9 cellular contexts compared by ENCODE assay signal in genomic region chr10:77586719-77587423, GRCh38. TPM values are rescaled to one million over a fixed set of nuclear protein-coding genes. Genes with fewer than 3 reads are reported as not detected.
DNase-seq lines count a peak whose midpoint lies in the region; ATAC-seq and TF ChIP-seq lines count a peak whose summit lies in the region.
"Had no signal": no experiment of that assay in that cellular context is flagged by ENCODE, and none has a peak within 500 bp of the region (broad histone marks: within the 10 kb centered on the region; RNA-seq: fewer than 3 reads in every experiment).

No MANE protein-coding gene starts in this region.

- no peak for TF ChIP-seq CTCF in A673 (conservative IDR thresholded peaks at IDR 0.05; ENCODE audit: low read depth, low read length)

- no TSS peak for BruUV-seq in A673 (replicated peaks; lab: Mats Ljungman, UMichigan)

- H3K9me3 Mint-ChIP-seq in activated CD4-positive, alpha-beta memory T cell treated with anti-CD3 and anti-CD28 coated beads, Interleukin-2, amount 10 ng/mL, durations not matched to agents 7 days and 5 days = no peaks in the 10 kb centered on the region
- no peaks in the 10 kb centered on the region for H3K9me3 Mint-ChIP-seq in activated CD8-positive, alpha-beta memory T cell treated with anti-CD3 and anti-CD28 coated beads, Interleukin-2, amount 10 ng/mL, durations not matched to agents 7 days and 5 days (ENCODE audit: low read depth)

- H3K27ac Mint-ChIP-seq in activated CD4-positive, alpha-beta memory T cell treated with anti-CD3 and anti-CD28 coated beads, Interleukin-2, amount 10 ng/mL, durations not matched to agents 7 days and 5 days = no peak overlapping the region
- no peak overlapping the region for H3K27ac Mint-ChIP-seq in activated CD8-positive, alpha-beta memory T cell treated with anti-CD3 and anti-CD28 coated beads, Interleukin-2, amount 10 ng/mL, durations not matched to agents 7 days and 5 days

- no peaks in the 10 kb centered on the region for H3K36me3 Mint-ChIP-seq in activated CD4-positive, alpha-beta memory T cell treated with anti-CD3 and anti-CD28 coated beads, Interleukin-2, amount 10 ng/mL, durations not matched to agents 7 days and 5 days (ENCODE audit: low read depth)
- H3K36me3 Mint-ChIP-seq in activated CD8-positive, alpha-beta memory T cell treated with anti-CD3 and anti-CD28 coated beads, Interleukin-2, amount 10 ng/mL, durations not matched to agents 7 days and 5 days = no peaks in the 10 kb centered on the region

- CTCF ChIA-PET in activated CD4-positive, alpha-beta memory T cell treated with anti-CD3 and anti-CD28 coated beads, Interleukin-2, amount 10 ng/mL, durations not matched to agents 7 days and 5 days (lab: Charles Lee) = no interaction called here
- CTCF ChIA-PET in A673 (lab: Charles Lee) = no interaction called here
- CTCF ChIA-PET in activated CD8-positive, alpha-beta memory T cell treated with anti-CD3 and anti-CD28 coated beads, Interleukin-2, amount 10 ng/mL, durations not matched to agents 7 days and 5 days (lab: Charles Lee) = no interaction called here

- H3K4me3 Mint-ChIP-seq in activated CD4-positive, alpha-beta memory T cell treated with anti-CD3 and anti-CD28 coated beads, Interleukin-2, amount 10 ng/mL, durations not matched to agents 7 days and 5 days = no peak overlapping the region
- no peak overlapping the region for H3K4me3 Mint-ChIP-seq in activated CD8-positive, alpha-beta memory T cell treated with anti-CD3 and anti-CD28 coated beads, Interleukin-2, amount 10 ng/mL, durations not matched to agents 7 days and 5 days

- H3K27ac ChIP-seq in A673 (ENCODE audit: low read depth, low read length, poor library complexity, severe bottlenecking) = no peak overlapping the region
- H3K27ac ChIP-seq: VCaP had no signal

- DNase-seq in HT1080 (ENCODE audit: low read depth) (peak; percentile 81), adipocyte (ENCODE audit: low read depth) (peak; percentile 97), iris pigment epithelial cell (ENCODE audit: low read depth) (peak; percentile 98), stromal cell of bone marrow (ENCODE audit: low read depth) (peak; percentile 90), COLO829 (ENCODE audit: low spot score) (no peak), A673 (ENCODE audit: low spot score) (no peak)
- no peak for DNase-seq in activated CD4-positive, alpha-beta memory T cell treated with anti-CD3 and anti-CD28 coated beads, Interleukin-2, amount 10 ng/mL, durations not matched to agents 7 days and 5 days
- DNase-seq in activated CD8-positive, alpha-beta memory T cell treated with anti-CD3 and anti-CD28 coated beads, Interleukin-2, amount 10 ng/mL, durations not matched to agents 7 days and 5 days = no peak

- H3K9ac ChIP-seq in adipocyte (ENCODE audit: low read length) = peak overlapping the region; percentile 45

- H3K9me3 ChIP-seq in adipocyte (ENCODE audit: control insufficient read depth, low read length) (no peaks in the 10 kb centered on the region), A673 (ENCODE audit: low read depth, low read length, poor library complexity, severe bottlenecking) (no peaks in the 10 kb centered on the region)

- no peak for ATAC-seq in activated CD8-positive, alpha-beta memory T cell treated with anti-CD3 and anti-CD28 coated beads, Interleukin-2, amount 10 ng/mL, durations not matched to agents 7 days and 5 days

- intact Hi-C loops in A673 (cut with micrococcal nuclease; ENCODE audit: unreplicated experiment) = no loop called here

- H3K4me1 Mint-ChIP-seq in activated CD4-positive, alpha-beta memory T cell treated with anti-CD3 and anti-CD28 coated beads, Interleukin-2, amount 10 ng/mL, durations not matched to agents 7 days and 5 days = peaks cover 17% of the 10 kb centered on the region
- peaks cover 16% of the 10 kb centered on the region for H3K4me1 Mint-ChIP-seq in activated CD8-positive, alpha-beta memory T cell treated with anti-CD3 and anti-CD28 coated beads, Interleukin-2, amount 10 ng/mL, durations not matched to agents 7 days and 5 days

- H3K4me3 ChIP-seq in adipocyte (ENCODE audit: low read length) (no peak overlapping the region), A673 (ENCODE audit: low read depth, low read length, poor library complexity, severe bottlenecking) (no peak overlapping the region)

- POLR2A ChIA-PET in activated CD4-positive, alpha-beta memory T cell treated with anti-CD3 and anti-CD28 coated beads, Interleukin-2, amount 10 ng/mL, durations not matched to agents 7 days and 5 days (lab: Charles Lee) = no interaction called here
- POLR2A ChIA-PET in A673 (lab: Charles Lee; ENCODE audit: low non-redundant PET) = no interaction called here

- H3K4me1 ChIP-seq in adipocyte (ENCODE audit: control insufficient read depth, insufficient read depth, low read length) (peaks cover 13% of the 10 kb centered on the region), A673 (ENCODE audit: insufficient read depth, low read length, poor library complexity, severe bottlenecking) (no peaks in the 10 kb centered on the region)

- H3K27me3 ChIP-seq in adipocyte (replicated peaks; ENCODE audit: control insufficient read depth, insufficient read depth, low read length) (no peaks in the 10 kb centered on the region), A673 (replicated peaks; ENCODE audit: insufficient read depth, low read depth, low read length, poor library complexity) (no peaks in the 10 kb centered on the region)

- H3K36me3 ChIP-seq in adipocyte (ENCODE audit: control insufficient read depth, insufficient read depth, low read length, severe bottlenecking) (no peaks in the 10 kb centered on the region), A673 (ENCODE audit: insufficient read depth, low read length, poor library complexity, severe bottlenecking) (no peaks in the 10 kb centered on the region)

- no peaks in the 10 kb centered on the region for H3K27me3 Mint-ChIP-seq in activated CD4-positive, alpha-beta memory T cell treated with anti-CD3 and anti-CD28 coated beads, Interleukin-2, amount 10 ng/mL, durations not matched to agents 7 days and 5 days
- peaks cover 2% of the 10 kb centered on the region for H3K27me3 Mint-ChIP-seq in activated CD8-positive, alpha-beta memory T cell treated with anti-CD3 and anti-CD28 coated beads, Interleukin-2, amount 10 ng/mL, durations not matched to agents 7 days and 5 days

RNA-seq across cellular contexts. Expression of gene KCNMA1, which starts 50.7 kb away (rescaled TPM):
- 107 and 139 TPM in 2 replicates for total RNA-seq in HT1080 (2014; rRNA removed; shearing (Covaris generic))
- 296 and 319 TPM in 2 replicates for polyA plus RNA-seq in HT1080 (2015; cell fraction: cytosol; rRNA removed)
- polyA plus RNA-seq in HT1080 (2015; cell fraction: nucleus; rRNA removed) = 222 and 229 TPM in 2 replicates
- under 1 TPM; 0.25 to 0.38 TPM for total RNA-seq in activated CD4-positive, alpha-beta memory T cell treated with anti-CD3 and anti-CD28 coated beads, Interleukin-2, amount 10 ng/mL, durations not matched to agents 7 days and 5 days
- total RNA-seq in A673 (2021) = 0.84 and 1.3 TPM in 2 replicates
- 1 to 10 TPM in 1 of 2 experiments, under 1 TPM in 1; 0.55 to 1.5 TPM for total RNA-seq in activated CD8-positive, alpha-beta memory T cell treated with anti-CD3 and anti-CD28 coated beads, Interleukin-2, amount 10 ng/mL, durations not matched to agents 7 days and 5 days

Comparison
In these comparisons a context has a peak if more than half of its experiments do, and no peak if none do; other contexts are left out.
1. DNase-seq: peak in HT1080 (single experiment), adipocyte (single experiment), iris pigment epithelial cell (single experiment) and stromal cell of bone marrow (single experiment); none in COLO829 (single experiment), activated CD4-positive, alpha-beta memory T cell treated with anti-CD3 and anti-CD28 coated beads, Interleukin-2, amount 10 ng/mL, durations not matched to agents 7 days and 5 days (single experiment), A673 (single experiment) and activated CD8-positive, alpha-beta memory T cell treated with anti-CD3 and anti-CD28 coated beads, Interleukin-2, amount 10 ng/mL, durations not matched to agents 7 days and 5 days (single experiment).
2. RNA of gene KCNMA1, which starts 50.7 kb away (total RNA-seq): 107 to 139 TPM in HT1080; 0.55 to 1.5 TPM in activated CD8-positive, alpha-beta memory T cell treated with anti-CD3 and anti-CD28 coated beads, Interleukin-2, amount 10 ng/mL, durations not matched to agents 7 days and 5 days, 0.84 to 1.3 TPM in A673 and 0.25 to 0.38 TPM in activated CD4-positive, alpha-beta memory T cell treated with anti-CD3 and anti-CD28 coated beads, Interleukin-2, amount 10 ng/mL, durations not matched to agents 7 days and 5 days; every median in the first group is over 10 times any median in the second.